In genomic region chr20:62890444-62890843, GRCh38 we compare ENCODE assay signal across 22 cellular contexts.
"Had no signal": no experiment of that assay in that cellular context is flagged by ENCODE, and none has a peak within 500 bp of the region (broad histone marks: within the 10 kb centered on the region; RNA-seq: fewer than 3 reads in every experiment).

No MANE protein-coding gene starts in this region.

- H3K4me1 ChIP-seq: colonic mucosa, gastrocnemius medialis, neural progenitor cell, uterus had no signal

- H3K9ac ChIP-seq: neural progenitor cell, SK-N-SH had no signal

- H3K27me3 ChIP-seq: brain microvascular endothelial cell, colonic mucosa, gastrocnemius medialis, heart left ventricle, neural progenitor cell, right atrium auricular region, suprapubic skin, transverse colon, uterus had no signal

- H3K4me3 ChIP-seq: colonic mucosa, gastrocnemius medialis, heart left ventricle, neural progenitor cell, prostate gland, right atrium auricular region, suprapubic skin, transverse colon, uterus had no signal

- ATAC-seq: esophagus mucosa; gastrocnemius medialis; heart left ventricle; left lobe of liver; stimulated activated naive CD8-positive, alpha-beta T cell treated with anti-CD3 and anti-CD28 coated beads, Interleukin-15, amount 100 ng/mL, for 72 hours had no signal

- H3K27ac ChIP-seq: brain microvascular endothelial cell, colonic mucosa, gastrocnemius medialis, heart left ventricle, neural progenitor cell, prostate gland, right atrium auricular region, suprapubic skin, transverse colon, uterus had no signal

- H3K4me2 ChIP-seq: neural progenitor cell, SK-N-SH had no signal

- H3K9me3 Mint-ChIP-seq: central memory CD8-positive, alpha-beta T cell; neural progenitor cell; stimulated activated naive CD8-positive, alpha-beta T cell treated with anti-CD3 and anti-CD28 coated beads, Interleukin-15, amount 100 ng/mL, for 72 hours had no signal

- H3K27me3 Mint-ChIP-seq: central memory CD8-positive, alpha-beta T cell; stimulated activated naive CD8-positive, alpha-beta T cell treated with anti-CD3 and anti-CD28 coated beads, Interleukin-15, amount 100 ng/mL, for 72 hours had no signal

- H3K4me3 Mint-ChIP-seq: central memory CD8-positive, alpha-beta T cell; neural progenitor cell; stimulated activated naive CD8-positive, alpha-beta T cell treated with anti-CD3 and anti-CD28 coated beads, Interleukin-15, amount 100 ng/mL, for 72 hours had no signal

- H3K36me3 ChIP-seq: neural progenitor cell, uterus had no signal

- DNase-seq: activated CD8-positive, alpha-beta memory T cell treated with anti-CD3 and anti-CD28 coated beads for 24 hours; activated CD8-positive, alpha-beta memory T cell treated with anti-CD3 and anti-CD28 coated beads, Interleukin-2, amount 50 U/mL, for 48 hours; activated gamma-delta T cell treated with Interleukin-2 at 50 U/mL for 16 hours; aorta; brain microvascular endothelial cell; colonic mucosa; gastrocnemius medialis; heart left ventricle; kidney; SK-N-SH; stimulated activated CD4-positive, alpha-beta T cell treated with anti-CD3 and anti-CD28 coated beads, Interleukin-12 subunit alpha, Interleukin-12 subunit beta, amount 100 ng/mL, for 4 hours; stimulated activated naive CD8-positive, alpha-beta T cell treated with anti-CD3 and anti-CD28 coated beads, Interleukin-15, amount 100 ng/mL, for 72 hours; T-helper 9 cell; transverse colon; uterus had no signal

- H3K27ac Mint-ChIP-seq: neural progenitor cell had no signal

- H3K9me3 ChIP-seq: colonic mucosa, gastrocnemius medialis, heart left ventricle, prostate gland, right atrium auricular region, SK-N-SH, suprapubic skin, transverse colon, uterus had no signal

- H3K4me1 Mint-ChIP-seq: neural progenitor cell had no signal
